Comparison of ENCODE assay signal across 6 cellular contexts in the genomic region with DNA sequence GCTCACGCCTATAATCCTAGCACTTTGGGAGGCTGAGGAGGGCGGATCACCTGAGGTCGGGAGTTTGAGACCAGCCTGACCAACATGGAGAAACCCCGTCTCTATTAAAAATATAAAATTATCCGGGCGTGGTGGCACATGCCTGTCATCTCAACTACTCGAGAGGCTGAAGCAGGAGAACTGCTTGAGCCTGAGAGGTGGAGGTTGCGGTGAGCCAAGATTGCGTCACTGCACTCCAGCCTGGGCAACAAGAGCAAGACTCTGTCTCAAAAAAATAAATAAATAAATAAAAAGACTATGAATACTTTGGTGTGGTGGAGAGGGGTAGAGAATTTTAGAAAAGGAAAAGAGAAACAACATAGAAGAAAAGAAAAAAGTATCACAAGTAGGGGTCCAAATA. TPM values are rescaled to one million over a fixed set of nuclear protein-coding genes. Genes with fewer than 3 reads are reported as not detected.
"Had no signal": no experiment of that assay in that cellular context is flagged by ENCODE, and none has a peak within 500 bp of the region (broad histone marks: within the 10 kb centered on the region; RNA-seq: fewer than 3 reads in every experiment).

No MANE protein-coding gene starts in this region.

RNA-seq across cellular contexts. Expression of a gene that starts 13.3 kb away (rescaled TPM):
- total RNA-seq: LHCN-M2, MCF 10A, PC-9, Right ventricle myocardium inferior, RPMI7951, SK-MEL-5 had no signal
